In genomic region chr1:7225711-7226505, GRCh38 we compare ENCODE assay signal across 30 cellular contexts.
"Had no signal": no experiment of that assay in that cellular context is flagged by ENCODE, and none has a peak within 500 bp of the region (broad histone marks: within the 10 kb centered on the region; RNA-seq: fewer than 3 reads in every experiment).

No MANE protein-coding gene starts in this region.

- H3K9me3 Mint-ChIP-seq: activated B cell treated with CpG ODN at 0.5 μM for 24 hours; activated naive CD4-positive, alpha-beta T cell treated with anti-CD3 and anti-CD28 coated beads for 36 hours; activated naive CD8-positive, alpha-beta T cell treated with anti-CD3 and anti-CD28 coated beads for 36 hours; activated T-helper 1 cell treated with anti-CD3 and anti-CD28 coated beads, Interleukin-12 subunit alpha, Interleukin-12 subunit beta, Interleukin-2, Interleukin-4 antibody, amounts not matched to agents 30 ng/mL and 10 ng/mL and 1 ng/mL, durations not matched to agents 14 hours and 24 hours and 36 hours; brain; nephron progenitor cell; T-helper 1 cell treated with Interleukin-12 subunit alpha and Interleukin-12 subunit beta and Interleukin-4 antibody, amounts not matched to agents 30 μg/mL and 1 μg/mL, for 36 hours had no signal

- H3K36me3 Mint-ChIP-seq: activated naive CD8-positive, alpha-beta T cell treated with anti-CD3 and anti-CD28 coated beads for 36 hours; brain had no signal

- ATAC-seq: esophagus mucosa, foreskin keratinocyte, heart left ventricle, left lobe of liver, lower lobe of right lung had no signal

- H3K36me3 ChIP-seq: ascending aorta, cardiac muscle cell, heart left ventricle, lower lobe of right lung, neutrophil, sigmoid colon, suprapubic skin, tibial artery had no signal

- H3K27me3 ChIP-seq: ascending aorta, cardiac muscle cell, heart left ventricle, neutrophil, sigmoid colon had no signal

- DNase-seq: activated B cell treated with CpG ODN at 0.5 μM for 24 hours; activated CD4-positive, alpha-beta T cell treated with anti-CD3 and anti-CD28 coated beads, Interleukin-2, amount 50 U/mL, for 4 hours; activated CD8-positive, alpha-beta memory T cell treated with anti-CD3 and anti-CD28 coated beads for 24 hours; activated effector memory CD4-positive, alpha-beta T cell treated with anti-CD3 and anti-CD28 coated beads, Interleukin-2, amount 50 U/mL, for 16 hours; activated naive CD4-positive, alpha-beta T cell treated with anti-CD3 and anti-CD28 coated beads for 36 hours; activated naive CD8-positive, alpha-beta T cell treated with anti-CD3 and anti-CD28 coated beads for 36 hours; cortex of kidney; foreskin keratinocyte; heart left ventricle; kidney glomerular epithelial cell; lower lobe of right lung; mesendoderm; nephron progenitor cell; sigmoid colon; stimulated activated CD4-positive, alpha-beta T cell treated with anti-CD3 and anti-CD28 coated beads, Interleukin-15, amount 100 ng/mL, for 24 hours; stimulated activated CD4-positive, alpha-beta T cell treated with anti-CD3 and anti-CD28 coated beads, Interleukin-2, amount 100 ng/mL, for 24 hours; stimulated activated naive CD4-positive, alpha-beta T cell; SW 1271; T1000; tibial artery had no signal

- H3K4me2 ChIP-seq: smooth muscle cell had no signal

- H3K27ac Mint-ChIP-seq: activated B cell treated with CpG ODN at 0.5 μM for 24 hours; activated naive CD4-positive, alpha-beta T cell treated with anti-CD3 and anti-CD28 coated beads for 36 hours; activated naive CD8-positive, alpha-beta T cell treated with anti-CD3 and anti-CD28 coated beads for 36 hours; activated T-helper 1 cell treated with anti-CD3 and anti-CD28 coated beads, Interleukin-12 subunit alpha, Interleukin-12 subunit beta, Interleukin-2, Interleukin-4 antibody, amounts not matched to agents 30 ng/mL and 10 ng/mL and 1 ng/mL, durations not matched to agents 14 hours and 24 hours and 36 hours; nephron progenitor cell; T-helper 1 cell treated with Interleukin-12 subunit alpha and Interleukin-12 subunit beta and Interleukin-4 antibody, amounts not matched to agents 30 μg/mL and 1 μg/mL, for 36 hours had no signal

- H3K27ac ChIP-seq: ascending aorta, cardiac muscle cell, foreskin keratinocyte, heart left ventricle, lower lobe of right lung, neutrophil, sigmoid colon, suprapubic skin, tibial artery had no signal

- H3K4me3 ChIP-seq: ascending aorta, cardiac muscle cell, heart left ventricle, lower lobe of right lung, sigmoid colon, smooth muscle cell, suprapubic skin, tibial artery had no signal

- H3K27me3 Mint-ChIP-seq: activated B cell treated with CpG ODN at 0.5 μM for 24 hours; activated naive CD8-positive, alpha-beta T cell treated with anti-CD3 and anti-CD28 coated beads for 36 hours; brain had no signal

- H3K4me3 Mint-ChIP-seq: activated B cell treated with CpG ODN at 0.5 μM for 24 hours; activated naive CD4-positive, alpha-beta T cell treated with anti-CD3 and anti-CD28 coated beads for 36 hours; activated naive CD8-positive, alpha-beta T cell treated with anti-CD3 and anti-CD28 coated beads for 36 hours; activated T-helper 1 cell treated with anti-CD3 and anti-CD28 coated beads, Interleukin-12 subunit alpha, Interleukin-12 subunit beta, Interleukin-2, Interleukin-4 antibody, amounts not matched to agents 30 ng/mL and 10 ng/mL and 1 ng/mL, durations not matched to agents 14 hours and 24 hours and 36 hours; brain; nephron progenitor cell; T-helper 1 cell treated with Interleukin-12 subunit alpha and Interleukin-12 subunit beta and Interleukin-4 antibody, amounts not matched to agents 30 μg/mL and 1 μg/mL, for 36 hours had no signal

- H3K4me1 ChIP-seq: ascending aorta, foreskin keratinocyte, heart left ventricle, lower lobe of right lung, suprapubic skin, tibial artery had no signal

- H3K9me3 ChIP-seq: ascending aorta, heart left ventricle, lower lobe of right lung, neutrophil, sigmoid colon, suprapubic skin, tibial artery had no signal

- H3K4me1 Mint-ChIP-seq: activated B cell treated with CpG ODN at 0.5 μM for 24 hours; activated naive CD8-positive, alpha-beta T cell treated with anti-CD3 and anti-CD28 coated beads for 36 hours had no signal
